In the genomic region with DNA sequence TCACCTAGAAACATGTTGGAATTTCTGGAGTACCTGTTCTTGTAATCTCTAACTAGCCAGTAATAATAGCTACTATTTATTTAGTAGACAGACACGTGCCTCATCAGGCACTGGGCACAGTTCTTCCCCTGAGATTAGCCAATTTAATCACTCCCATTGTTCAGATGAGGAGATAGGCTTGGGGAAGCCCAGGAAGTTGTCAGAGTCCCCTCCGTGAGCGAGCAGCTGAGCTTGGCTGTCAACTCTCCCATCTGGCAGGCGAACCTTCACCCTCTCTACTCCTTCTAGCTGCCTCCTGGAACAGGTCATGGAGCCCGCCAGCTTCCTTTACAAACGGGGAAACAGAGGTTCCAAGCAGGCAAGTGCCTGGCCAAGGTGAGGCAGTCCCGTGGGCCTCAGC, we compare ENCODE assay signal across 18 cellular contexts. TPM values are rescaled to one million over a fixed set of nuclear protein-coding genes. Genes with fewer than 3 reads are reported as not detected.
"Had no signal": no experiment of that assay in that cellular context is flagged by ENCODE, and none has a peak within 500 bp of the region (broad histone marks: within the 10 kb centered on the region; RNA-seq: fewer than 3 reads in every experiment).

No MANE protein-coding gene starts in this region.

- H3K36me3 Mint-ChIP-seq: activated CD4-positive, alpha-beta memory T cell treated with anti-CD3 and anti-CD28 coated beads for 36 hours; activated naive CD4-positive, alpha-beta T cell treated with anti-CD3 and anti-CD28 coated beads, Interleukin-2, amount 50 U/mL, for 72 hours; mesothelial cell of epicardium; neural progenitor cell; stimulated activated effector memory CD8-positive, alpha-beta T cell treated with anti-CD3 and anti-CD28 coated beads, Interleukin-12 subunit alpha, Interleukin-12 subunit beta, amount 100 ng/mL, for 72 hours had no signal

- H3K4me3 ChIP-seq: dorsolateral prefrontal cortex, esophagus muscularis mucosa, neural progenitor cell, ovary, smooth muscle cell, tibial artery, vagina had no signal

- H3K27ac Mint-ChIP-seq: activated CD4-positive, alpha-beta memory T cell treated with anti-CD3 and anti-CD28 coated beads for 36 hours; activated naive CD4-positive, alpha-beta T cell treated with anti-CD3 and anti-CD28 coated beads, Interleukin-2, amount 50 U/mL, for 72 hours; mesothelial cell of epicardium; neural progenitor cell; stimulated activated effector memory CD8-positive, alpha-beta T cell treated with anti-CD3 and anti-CD28 coated beads, Interleukin-12 subunit alpha, Interleukin-12 subunit beta, amount 100 ng/mL, for 72 hours had no signal

- DNase-seq: activated CD4-positive, alpha-beta memory T cell treated with anti-CD3 and anti-CD28 coated beads for 36 hours; activated CD4-positive, alpha-beta T cell treated with anti-CD3 and anti-CD28 coated beads for 1 hour; activated effector memory CD4-positive, alpha-beta T cell treated with anti-CD3 and anti-CD28 coated beads, Interleukin-2, amount 50 U/mL, for 16 hours; activated T-cell treated with anti-CD3 and anti-CD28 coated beads, Interleukin-2, amount 50 U/mL, for 4 hours; amniotic stem cell; brain microvascular endothelial cell; retina had no signal

- H3K4me2 ChIP-seq: neural progenitor cell, smooth muscle cell had no signal

- H3K36me3 ChIP-seq: brain microvascular endothelial cell, esophagus muscularis mucosa, neural progenitor cell, ovary, tibial artery, vagina had no signal

- H3K9me3 ChIP-seq: esophagus muscularis mucosa, ovary, tibial artery, vagina had no signal

- H3K4me3 Mint-ChIP-seq: activated CD4-positive, alpha-beta memory T cell treated with anti-CD3 and anti-CD28 coated beads for 36 hours; activated T-cell treated with anti-CD3 and anti-CD28 coated beads, Interleukin-2, amount 50 U/mL, for 4 hours; mesothelial cell of epicardium; neural progenitor cell; stimulated activated effector memory CD8-positive, alpha-beta T cell treated with anti-CD3 and anti-CD28 coated beads, Interleukin-12 subunit alpha, Interleukin-12 subunit beta, amount 100 ng/mL, for 72 hours had no signal

- H3K27ac ChIP-seq: brain microvascular endothelial cell, dorsolateral prefrontal cortex, esophagus muscularis mucosa, neural progenitor cell, ovary, tibial artery, vagina had no signal

- FAIRE-seq: islet of Langerhans had no signal

- H3K27me3 ChIP-seq: brain microvascular endothelial cell, ovary, vagina had no signal

- H3K9ac ChIP-seq: neural progenitor cell had no signal

- H3K4me1 Mint-ChIP-seq: stimulated activated effector memory CD8-positive, alpha-beta T cell treated with anti-CD3 and anti-CD28 coated beads, Interleukin-12 subunit alpha, Interleukin-12 subunit beta, amount 100 ng/mL, for 72 hours had no signal

- ATAC-seq: activated naive CD4-positive, alpha-beta T cell treated with anti-CD3 and anti-CD28 coated beads, Interleukin-2, amount 50 U/mL, for 72 hours; activated T-cell treated with anti-CD3 and anti-CD28 coated beads, Interleukin-2, amount 50 U/mL, for 4 hours; stimulated activated effector memory CD8-positive, alpha-beta T cell treated with anti-CD3 and anti-CD28 coated beads, Interleukin-12 subunit alpha, Interleukin-12 subunit beta, amount 100 ng/mL, for 72 hours had no signal

- H3K9me3 Mint-ChIP-seq: activated CD4-positive, alpha-beta memory T cell treated with anti-CD3 and anti-CD28 coated beads for 36 hours; activated naive CD4-positive, alpha-beta T cell treated with anti-CD3 and anti-CD28 coated beads, Interleukin-2, amount 50 U/mL, for 72 hours; activated T-cell treated with anti-CD3 and anti-CD28 coated beads, Interleukin-2, amount 50 U/mL, for 4 hours; mesothelial cell of epicardium; neural progenitor cell; stimulated activated effector memory CD8-positive, alpha-beta T cell treated with anti-CD3 and anti-CD28 coated beads, Interleukin-12 subunit alpha, Interleukin-12 subunit beta, amount 100 ng/mL, for 72 hours had no signal

RNA-seq across cellular contexts. Expression of a gene that starts 31.1 kb away (rescaled TPM):
- total RNA-seq: activated naive CD4-positive, alpha-beta T cell treated with anti-CD3 and anti-CD28 coated beads, Interleukin-2, amount 50 U/mL, for 72 hours had no signal
